Comparison of ENCODE assay signal across 1 cellular context in the genomic region with DNA sequence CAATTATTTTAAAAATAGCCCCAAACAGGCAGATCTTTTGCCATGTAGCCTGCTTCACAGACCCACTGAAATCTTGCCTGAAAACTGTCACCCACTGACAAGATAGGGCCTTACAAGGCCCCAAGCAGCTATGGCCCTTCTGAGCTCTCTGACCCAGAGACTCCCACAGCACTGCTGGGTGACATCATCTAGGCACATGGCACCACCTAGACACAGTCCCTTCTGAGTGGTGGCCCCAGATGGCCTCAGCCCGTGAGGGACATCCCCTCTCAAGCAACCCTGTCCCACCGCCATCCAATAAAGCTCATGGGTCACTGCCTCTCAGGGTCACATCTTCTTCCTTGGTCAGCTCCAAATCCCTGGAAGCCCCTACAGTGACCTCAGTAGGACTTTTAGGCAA.
TF ChIP-seq lines count a peak whose summit lies in the region.

No MANE protein-coding gene starts in this region.

TF ChIP-seq in IMR-90, 13 proteins besides CTCF, POLR2A, EP300 and RAD21 (continued from another document):
- TF ChIP-seq MAZ (IDR thresholded peaks at IDR 0.05; ENCODE audit: borderline replicate concordance, low read depth, low read length) (no peak), NFE2L2 (IDR thresholded peaks at IDR 0.05; ENCODE audit: low read depth, low read length) (no peak), MXI1 (IDR thresholded peaks at IDR 0.05; ENCODE audit: borderline replicate concordance, low read depth, low read length) (no peak), CHD1 (IDR thresholded peaks at IDR 0.05; ENCODE audit: low read depth, low read length) (no peak), CEBPB (IDR thresholded peaks at IDR 0.05; ENCODE audit: low read depth, low read length) (no peak), RCOR1 (IDR thresholded peaks at IDR 0.05; ENCODE audit: insufficient replicate concordance, low read length) (no peak), USF2 (IDR thresholded peaks at IDR 0.05; ENCODE audit: low read depth, low read length) (no peak), BHLHE40 (IDR thresholded peaks at IDR 0.05; ENCODE audit: low read depth, low read length) (no peak), FOS (IDR thresholded peaks at IDR 0.05; ENCODE audit: low read depth, low read length) (no peak), SMC3 (IDR thresholded peaks at IDR 0.05; ENCODE audit: low read depth, low read length) (no peak)
